ENCODE assay signal across 1 cellular context in the genomic region with DNA sequence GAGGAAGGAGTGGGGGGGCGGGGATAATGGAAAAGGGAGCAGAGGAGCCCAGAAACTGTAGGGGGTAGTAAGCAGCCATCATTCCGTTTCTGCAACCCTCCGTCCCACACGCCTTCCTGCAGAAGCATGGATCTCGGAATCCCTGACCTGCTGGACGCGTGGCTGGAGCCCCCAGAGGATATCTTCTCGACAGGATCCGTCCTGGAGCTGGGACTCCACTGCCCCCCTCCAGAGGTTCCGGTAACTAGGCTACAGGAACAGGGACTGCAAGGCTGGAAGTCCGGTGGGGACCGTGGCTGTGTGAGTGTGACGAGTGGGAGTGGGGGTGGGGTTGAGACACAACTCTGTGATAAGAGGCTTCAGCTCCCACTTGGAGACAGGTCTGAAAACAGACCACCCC.
TF ChIP-seq lines count a peak whose summit lies in the region.

No MANE protein-coding gene starts in this region.

TF ChIP-seq in endothelial cell of umbilical vein, 7 proteins besides CTCF, POLR2A, EP300 and RAD21:
- TF ChIP-seq POLR2AphosphoS5 (IDR thresholded peaks at IDR 0.05; ENCODE audit: insufficient read depth, low read depth, low read length) (no peak), EZH2 (IDR thresholded peaks at IDR 0.05; ENCODE audit: borderline replicate concordance, low read depth, low read length, severe bottlenecking) (no peak), FOS (IDR thresholded peaks at IDR 0.05; ENCODE audit: borderline replicate concordance, insufficient read depth, low read length) (no peak), GATA2 (IDR thresholded peaks at IDR 0.05; ENCODE audit: insufficient read depth, insufficient read length, low read depth, low read length) (no peak), JUN (IDR thresholded peaks at IDR 0.05; ENCODE audit: borderline replicate concordance, insufficient read depth, insufficient read length, low read depth) (no peak), MYC (IDR thresholded peaks at IDR 0.05; ENCODE audit: low read depth, low read length) (no peak)
- TF ChIP-seq, protein P1, sequence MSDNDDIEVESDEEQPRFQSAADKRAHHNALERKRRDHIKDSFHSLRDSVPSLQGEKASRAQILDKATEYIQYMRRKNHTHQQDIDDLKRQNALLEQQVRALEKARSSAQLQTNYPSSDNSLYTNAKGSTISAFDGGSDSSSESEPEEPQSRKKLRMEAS (IDR thresholded peaks at IDR 0.05; ENCODE audit: insufficient read depth, insufficient read length), result no peak
